8 cellular contexts compared by ENCODE assay signal in the genomic region with DNA sequence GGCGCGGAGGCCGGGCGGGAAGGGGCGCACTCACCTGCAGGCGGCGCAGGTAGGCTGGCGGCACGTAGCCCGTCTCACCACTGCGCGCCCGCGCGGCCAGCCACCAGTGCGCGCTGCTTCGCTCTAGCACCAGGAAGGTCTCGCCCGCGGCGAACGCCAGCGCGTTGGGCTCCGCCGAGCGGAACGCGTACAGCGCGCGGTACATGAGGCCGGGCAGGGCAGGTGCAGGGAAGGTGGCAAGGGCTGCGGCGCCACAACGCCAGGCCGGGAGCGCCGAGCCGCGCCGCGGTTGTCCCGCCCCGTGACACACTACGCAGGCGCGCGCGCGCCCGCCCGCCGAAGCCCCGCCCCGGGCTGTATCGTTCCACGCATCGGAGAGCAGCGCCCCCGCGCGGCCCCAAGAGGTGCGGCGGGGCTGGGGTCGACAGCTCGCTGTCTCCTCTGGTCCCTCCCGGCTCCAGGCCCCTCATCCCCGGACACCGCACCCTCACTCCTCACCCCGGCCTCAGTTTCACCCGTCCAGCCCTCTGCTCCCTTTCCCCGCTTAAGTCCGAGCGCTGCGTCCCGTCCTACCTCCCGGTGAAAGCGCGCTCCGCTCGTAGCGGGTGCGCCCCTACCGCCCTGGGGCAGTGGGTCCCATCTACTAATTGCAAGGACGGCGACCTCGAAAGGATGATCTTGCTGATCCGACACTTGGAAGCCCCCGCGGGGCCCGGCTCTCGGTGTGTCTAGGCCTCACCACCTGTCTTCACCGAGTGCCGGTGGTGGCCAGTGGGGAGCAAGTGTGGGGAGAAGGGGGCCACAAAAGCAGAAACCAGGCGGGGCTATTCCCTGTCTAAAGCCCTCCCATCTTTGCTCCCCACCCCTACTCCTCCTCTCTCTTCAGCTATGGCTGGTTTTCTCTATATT. TPM values are rescaled to one million over a fixed set of nuclear protein-coding genes. Genes with fewer than 3 reads are reported as not detected.
DNase-seq lines count a peak whose midpoint lies in the region; ATAC-seq and TF ChIP-seq lines count a peak whose summit lies in the region.

A gene (minus strand): TSS at position 313 of the 909 bp plus-strand sequence. CDS start 108 bp downstream, at position 205.

- no peaks in the 10 kb centered on the region; the same call in 1 of the 2 replicates for H3K27me3 Mint-ChIP-seq in HFFc6 (ENCODE audit: insufficient read depth)
- H3K27me3 Mint-ChIP-seq in T-cell: no peaks in the 10 kb centered on the region

- POLR2A ChIA-PET in T-cell (lab: Charles Lee): no interaction called here

- peak within 1 kb of the TSS; percentile 79 for H3K4me3 ChIP-seq in NB4 (ENCODE audit: low read depth, low read length)
- H3K4me3 ChIP-seq in adipocyte (ENCODE audit: low read length): peak within 1 kb of the TSS; percentile 93
- peak within 1 kb of the TSS; percentile 80 to 100 (median 94) for H3K4me3 ChIP-seq in heart left ventricle
- peak within 1 kb of the TSS; percentile 91 for H3K4me3 ChIP-seq in upper lobe of right lung

- H3K9me3 Mint-ChIP-seq in HFFc6 (no peaks in the 10 kb centered on the region), T-cell (no peaks in the 10 kb centered on the region)

- H3K9ac ChIP-seq in adipocyte (ENCODE audit: low read length): peak within 1 kb of the TSS; percentile 93

- TF ChIP-seq POLR2A in NB4 (IDR thresholded peaks at IDR 0.05; ENCODE audit: extremely low read depth, insufficient read length) (peak; percentile 74), heart left ventricle (IDR thresholded peaks at IDR 0.05) (peak; percentile 32 to 92)

- H3K9me3 ChIP-seq in adipocyte (ENCODE audit: control insufficient read depth, low read length): no peaks in the 10 kb centered on the region
- H3K9me3 ChIP-seq in heart left ventricle: no peaks in the 10 kb centered on the region
- H3K9me3 ChIP-seq in upper lobe of right lung: no peaks in the 10 kb centered on the region

- TF ChIP-seq CTCF in GM12873 (IDR thresholded peaks at IDR 0.05; ENCODE audit: insufficient read depth, low read depth, low read length, missing control alignments): peak; percentile 76
- peak; percentile 95 for TF ChIP-seq CTCF in HFFc6 (IDR thresholded peaks at IDR 0.05)
- peak; percentile 53 for TF ChIP-seq CTCF in NB4 (IDR thresholded peaks at IDR 0.05; ENCODE audit: low read depth, low read length)
- peak; percentile 76 to 94 (median 88) for TF ChIP-seq CTCF in heart left ventricle (IDR thresholded peaks at IDR 0.05)
- peak; percentile 79 for TF ChIP-seq CTCF in upper lobe of right lung (IDR thresholded peaks at IDR 0.05)

- H3K4me1 Mint-ChIP-seq in HFFc6 (ENCODE audit: low read depth): peaks cover 40% of the 10 kb centered on the region
- H3K4me1 Mint-ChIP-seq in T-cell: peaks cover 22 to 35% (median 32%) of the 10 kb centered on the region in 3 donors

- peak within 1 kb of the TSS; percentile 72 for H3K27ac Mint-ChIP-seq in HFFc6
- peak within 1 kb of the TSS; percentile 87 to 89 for H3K27ac Mint-ChIP-seq in T-cell

- H3K4me1 ChIP-seq in adipocyte (ENCODE audit: control insufficient read depth, insufficient read depth, low read length) (peaks cover 19% of the 10 kb centered on the region), heart left ventricle (peaks cover 8 to 45% (median 34%) of the 10 kb centered on the region in 12 donors), upper lobe of right lung (peaks cover 22% of the 10 kb centered on the region)

- CTCF ChIA-PET in T-cell (lab: Charles Lee): interaction anchor here (0.7 to 1.2 kb wide), 4 partner anchors 31 to 461 kb away, joined by 3 read pairs; a partner anchor contains a TSS

- ATAC-seq in T-cell (replicated peaks in 1 of 4): peak; percentile 87 to 96 (median 93)
- ATAC-seq in heart left ventricle: peak; percentile 69 to 94 (median 89)
- ATAC-seq in upper lobe of right lung: peak; percentile 97

- intact Hi-C loops in heart left ventricle (cut with DNase I): loop anchor here in 6 of 10 donors (2.0 to 10.0 kb wide), 6 partner anchors 51 to 239 kb away; a partner anchor contains a TSS
- intact Hi-C loops in posterior vena cava (cut with DNase I): loop anchor here in 1 of 2 donors (10.0 kb wide), 1 partner anchor 221 kb away; a partner anchor contains a TSS
- intact Hi-C loops in upper lobe of right lung (cut with DNase I): no loop called here

- H3K36me3 Mint-ChIP-seq in HFFc6 (ENCODE audit: low read depth) (peaks cover 7% of the 10 kb centered on the region), T-cell (peaks cover 30% of the 10 kb centered on the region)

- WGBS in heart left ventricle, 4 donors: 1 to 2% (median 1%) methylated on average over 21 to 97 of the region's 97 CpGs

- H3K36me3 ChIP-seq in adipocyte (ENCODE audit: control insufficient read depth, insufficient read depth, low read length, severe bottlenecking) (peaks cover 54% of the 10 kb centered on the region), heart left ventricle (peaks cover 5 to 59% (median 54%) of the 10 kb centered on the region in 9 donors), upper lobe of right lung (peaks cover 51% of the 10 kb centered on the region)

- peak within 1 kb of the TSS; percentile 71 to 92 (median 86) for H3K27ac ChIP-seq in heart left ventricle
- peak within 1 kb of the TSS; percentile 88 for H3K27ac ChIP-seq in upper lobe of right lung

- H3K4me3 Mint-ChIP-seq in HFFc6: peak within 1 kb of the TSS; percentile 84
- H3K4me3 Mint-ChIP-seq in T-cell: peak within 1 kb of the TSS; percentile 82 to 89 (median 86)

- peak; percentile 56 for DNase-seq in HFFc6
- DNase-seq in NB4 (ENCODE audit: low read depth): peak; percentile 86
- peak; percentile 76 to 94 (median 89) for DNase-seq in T-cell
- peak; percentile 97 for DNase-seq in adipocyte (ENCODE audit: low read depth)
- DNase-seq in heart left ventricle: peak; percentile 88 to 96 (median 92)
- DNase-seq in posterior vena cava (ENCODE audit: low spot score): peak; percentile 97
- DNase-seq in upper lobe of right lung: peak; percentile 96

- H3K27me3 ChIP-seq in adipocyte (replicated peaks; ENCODE audit: control insufficient read depth, insufficient read depth, low read length) (no peaks in the 10 kb centered on the region), heart left ventricle (no peaks in the 10 kb centered on the region), upper lobe of right lung (no peaks in the 10 kb centered on the region)

RNA-seq across cellular contexts. Expression of the gene that starts here (rescaled TPM):
- total RNA-seq in HFFc6 (2021; fragmentation: NEBNext Ultra II Directional; extraction: Animal tissue kit (Norgen Biotek cat#: 25700)): 10 to 100 TPM; 20.5 to 27.3 (median 23.0) TPM
- total RNA-seq in T-cell (10 to 100 TPM; 17.4 to 23.4 (median 20.4) TPM), heart left ventricle (10 to 100 TPM in 7 of 9 donors, 1 to 10 TPM in 2; 9.8 to 47.6 (median 14.7) TPM), posterior vena cava (10 to 100 TPM; 14.0 to 19.8 TPM), upper lobe of right lung (18.3 TPM)
- polyA plus RNA-seq in heart left ventricle: 10 to 100 TPM; 11.5 to 16.9 TPM

Comparison
In these comparisons a context has a peak if more than half of its experiments do, and no peak if none do; other contexts are left out.
1. Peak in every context shown above with its lines: DNase-seq, ATAC-seq, H3K4me3 ChIP-seq and H3K27ac ChIP-seq.